In genomic region chr9:95511952-95512750, GRCh38 we compare ENCODE assay signal across 8 cellular contexts. TPM values are rescaled to one million over a fixed set of nuclear protein-coding genes. Genes with fewer than 3 reads are reported as not detected.
A peak's percentile ranks its signal among the peaks of the same experiment; 100 is the strongest.
DNase-seq lines count a peak whose midpoint lies in the region; ATAC-seq, FAIRE-seq and TF ChIP-seq lines count a peak whose summit lies in the region.

No MANE protein-coding gene starts in this region.

- peak overlapping the region; percentile 81 for H3K4me2 ChIP-seq in parathyroid adenoma (ENCODE audit: low read length)

- no peak overlapping the region for H3K9ac ChIP-seq in parathyroid adenoma

- DNase-seq in NCI-H1417 (lab: John Stamatoyannopoulos, UW) = peak; percentile 1 to 83 (median 75)
- no peak for DNase-seq in NCI-H1417 treated with DMSO at 0.1 percent for 48 hours (lab: John Stamatoyannopoulos, UW)
- DNase-seq in RPMI7951 (ENCODE audit: low read depth) = peak; percentile 54
- no peak for DNase-seq in epithelial cell of prostate (ENCODE audit: low read depth, low spot score)
- no peak for DNase-seq in stimulated activated CD4-positive, alpha-beta T cell treated with anti-CD3 and anti-CD28 coated beads, Interleukin-2, amount 100 ng/mL, for 24 hours
- DNase-seq in urothelium cell line (ENCODE audit: low spot score) = no peak

- H2AFZ ChIP-seq in parathyroid adenoma = no peak overlapping the region

- H3K36me3 ChIP-seq in parathyroid adenoma (ENCODE audit: control insufficient read depth, insufficient read depth, low read length) = no peaks in the 10 kb centered on the region

- TF ChIP-seq CTCF in parathyroid adenoma (IDR thresholded peaks at IDR 0.05) = no peak

- H3K9me3 ChIP-seq in parathyroid adenoma (ENCODE audit: control insufficient read depth, low read length) = no peaks in the 10 kb centered on the region

- no peaks in the 10 kb centered on the region for H3K27me3 ChIP-seq in parathyroid adenoma (ENCODE audit: control insufficient read depth, insufficient read depth, low read length)

- no peaks in the 10 kb centered on the region for H3K79me2 ChIP-seq in parathyroid adenoma

- no peak for ATAC-seq in GM21825 (IDR thresholded peaks at IDR 0.05; ENCODE audit: unreplicated experiment)

- no peak for FAIRE-seq in urothelium cell line (lab: Jason Lieb, UNC)

- no peaks in the 10 kb centered on the region for H3K4me1 ChIP-seq in parathyroid adenoma

- H3K4me3 ChIP-seq in parathyroid adenoma (ENCODE audit: low read depth, low read length) = no peak overlapping the region

- H3K27ac ChIP-seq in epithelial cell of prostate (peak overlapping the region; percentile 92), parathyroid adenoma (no peak overlapping the region)

RNA-seq across cellular contexts. Expression of gene PTCH1, which starts 4.6 kb away (rescaled TPM):
- 2.2 and 2.3 TPM in 2 replicates for total RNA-seq in RPMI7951 (2014; rRNA removed; shearing (Covaris generic))

Comparison
In these comparisons a context has a peak if more than half of its experiments do, and no peak if none do; other contexts are left out.
1. DNase-seq: peak in NCI-H1417 (3 of 3) and RPMI7951 (single experiment); none in NCI-H1417 treated with DMSO at 0.1 percent for 48 hours (single experiment), epithelial cell of prostate (single experiment), stimulated activated CD4-positive, alpha-beta T cell treated with anti-CD3 and anti-CD28 coated beads, Interleukin-2, amount 100 ng/mL, for 24 hours (0 of 2) and urothelium cell line (single experiment).